ENCODE assay signal across 8 cellular contexts in the genomic region with DNA sequence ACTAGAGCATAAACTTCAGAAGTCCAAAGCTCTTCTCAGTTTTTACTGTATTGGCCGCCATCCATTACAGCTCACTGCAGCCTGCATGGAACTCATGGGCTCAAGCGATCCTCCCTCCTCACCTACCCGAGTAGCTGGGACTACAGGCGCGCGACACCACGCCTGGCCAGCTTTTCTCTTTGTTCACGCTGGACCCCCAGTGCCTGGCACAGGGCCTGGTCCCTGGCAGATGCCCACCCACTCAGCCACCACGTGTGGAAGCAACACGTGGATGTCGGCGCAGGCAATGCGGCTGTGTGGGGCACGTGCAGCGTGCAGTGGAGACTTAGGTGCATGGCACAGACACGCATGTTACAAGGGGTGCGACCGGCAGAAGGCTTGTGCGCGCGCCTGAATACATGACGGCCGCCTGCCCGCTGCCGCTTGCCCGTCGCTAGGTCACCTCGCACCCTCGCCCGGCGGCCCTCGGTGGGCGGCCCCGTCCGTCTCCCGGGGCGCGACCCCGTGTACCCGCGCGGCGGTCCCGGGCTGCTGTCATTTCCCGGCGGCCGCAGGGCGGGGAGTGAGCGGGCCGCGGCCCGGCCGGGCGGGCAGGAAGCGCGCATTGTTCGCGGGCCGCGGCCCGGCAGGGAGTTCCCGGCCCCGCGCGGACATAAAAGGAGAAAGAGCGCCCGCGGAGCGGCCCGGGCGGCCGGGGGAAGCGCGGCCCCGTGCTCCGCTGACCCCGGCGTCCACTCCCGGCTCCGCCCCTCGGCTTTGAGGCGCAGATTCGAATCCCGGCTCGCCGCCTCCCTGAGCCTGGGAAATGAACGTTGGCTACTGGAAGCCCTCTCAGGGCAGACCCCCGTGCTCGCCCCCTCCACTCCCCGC. TPM values are rescaled to one million over a fixed set of nuclear protein-coding genes. Genes with fewer than 3 reads are reported as not detected.
A peak's percentile ranks its signal among the peaks of the same experiment; 100 is the strongest.
DNase-seq lines count a peak whose midpoint lies in the region; ATAC-seq and TF ChIP-seq lines count a peak whose summit lies in the region.

No MANE protein-coding gene starts in this region.

- H3K9me3 ChIP-seq in T-helper 17 cell (ENCODE audit: control insufficient read depth, low read length, poor library complexity, severe bottlenecking) = no peaks in the 10 kb centered on the region

- H3K9me3 Mint-ChIP-seq in naive B cell = no peaks in the 10 kb centered on the region

- H3K27ac Mint-ChIP-seq in T-helper 17 cell (no peak overlapping the region), naive B cell (peak overlapping the region in 2 of 6 donors; percentile 42 to 47)

- in situ Hi-C loops in GM13977 (cut with MboI; ENCODE audit: low pct_unique_long_range_greater_than_20kb, low sequenced_read_pairs, unreplicated experiment) = no loop called here

- peak overlapping the region; percentile 84 for H3K4me3 Mint-ChIP-seq in T-helper 17 cell
- H3K4me3 Mint-ChIP-seq in naive B cell = peak overlapping the region; percentile 68 to 93 (median 89)

- TF ChIP-seq POLR2A in erythroblast (IDR thresholded peaks at IDR 0.05; ENCODE audit: low read length) = no peak

- DNase-seq in NOMO-1 (lab: John Stamatoyannopoulos, UW; ENCODE audit: unreplicated experiment in 2 of 2) (peak; percentile 2 to 18), NOMO-1 treated with dmso at 0.1 percent for 144 hours (lab: John Stamatoyannopoulos, UW; ENCODE audit: unreplicated experiment) (no peak), T-helper 17 cell (no peak), erythroblast (lab: John Stamatoyannopoulos, UW) (peak; percentile 58 to 68), naive B cell (peak; percentile 21), GM19238 (ENCODE audit: insufficient read length, low spot score) (no peak), GM13977 (ENCODE audit: low spot score) (no peak)

- H3K4me1 Mint-ChIP-seq in T-helper 17 cell (peaks cover 12% of the 10 kb centered on the region), naive B cell (peaks cover 4 to 10% (median 6%) of the 10 kb centered on the region in 3 donors)

- no peaks in the 10 kb centered on the region for H3K36me3 Mint-ChIP-seq in T-helper 17 cell (ENCODE audit: low read depth)
- H3K36me3 Mint-ChIP-seq in naive B cell = no peaks in the 10 kb centered on the region

- H3K27me3 Mint-ChIP-seq in T-helper 17 cell = peaks cover 73% of the 10 kb centered on the region
- peaks cover 41 to 56% (median 47%) of the 10 kb centered on the region in 3 donors for H3K27me3 Mint-ChIP-seq in naive B cell

- ATAC-seq in T-helper 17 cell (peak; percentile 40), naive B cell (ENCODE audit: low read depth in 2 of 2) (peak; percentile 51 to 54), HG03565 (IDR thresholded peaks at IDR 0.05; ENCODE audit: unreplicated experiment) (no peak)

- no peak for TF ChIP-seq CTCF in GM13977 (IDR thresholded peaks at IDR 0.05; ENCODE audit: extremely low read depth, insufficient read depth, missing control alignments)

RNA-seq across cellular contexts. Expression of a gene that starts 24.1 kb away (rescaled TPM):
- total RNA-seq in T-helper 17 cell = 100 to 1,000 TPM in 1 of 2 donors, 1 to 10 TPM in 1; 3.0 to 123 TPM
- polyA plus RNA-seq in naive B cell (ENCODE audit: low read depth in 6 of 6) = 10 to 100 TPM; 18.2 to 37.6 (median 24.7) TPM

Comparison
In these comparisons a context has a peak if more than half of its experiments do, and no peak if none do; other contexts are left out.
1. DNase-seq: peak in NOMO-1 (2 of 2), erythroblast (2 of 2) and naive B cell (single experiment); none in NOMO-1 treated with dmso at 0.1 percent for 144 hours (single experiment), T-helper 17 cell (0 of 3), GM19238 (single experiment) and GM13977 (single experiment).